ENCODE assay signal across 1 cellular context in the genomic region with DNA sequence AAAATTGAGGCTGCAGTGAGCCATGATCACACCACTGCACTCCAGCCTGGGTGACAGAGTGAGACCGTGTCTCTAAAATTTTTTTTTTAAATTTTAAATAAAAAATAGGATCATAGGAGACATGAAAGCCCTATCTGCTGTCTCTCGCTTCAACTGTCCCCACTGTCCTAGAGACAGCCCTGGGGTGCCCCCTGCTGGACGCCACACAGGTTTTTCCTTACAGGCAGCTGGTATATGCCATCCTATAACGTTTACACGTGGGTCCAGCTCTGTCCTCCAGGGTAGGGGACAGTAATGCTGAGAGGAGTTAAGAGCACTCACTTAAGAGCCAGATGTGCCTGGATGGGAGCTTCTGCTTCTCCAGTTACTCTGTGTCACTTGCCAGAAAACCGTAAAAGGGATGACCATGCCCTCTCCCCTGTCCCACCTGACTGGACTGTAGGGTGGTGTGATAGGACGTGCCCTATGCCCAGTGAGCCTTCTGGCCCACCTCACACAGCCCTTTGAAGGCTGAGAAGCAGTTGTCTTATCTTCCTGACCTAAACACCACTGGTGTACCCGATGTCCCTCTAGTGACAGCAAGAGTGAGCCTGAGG.
TF ChIP-seq lines count a peak whose summit lies in the region.

No MANE protein-coding gene starts in this region.

TF ChIP-seq in GM23338, 12 proteins besides CTCF, POLR2A, EP300 and RAD21:
- TF ChIP-seq, protein P1, sequence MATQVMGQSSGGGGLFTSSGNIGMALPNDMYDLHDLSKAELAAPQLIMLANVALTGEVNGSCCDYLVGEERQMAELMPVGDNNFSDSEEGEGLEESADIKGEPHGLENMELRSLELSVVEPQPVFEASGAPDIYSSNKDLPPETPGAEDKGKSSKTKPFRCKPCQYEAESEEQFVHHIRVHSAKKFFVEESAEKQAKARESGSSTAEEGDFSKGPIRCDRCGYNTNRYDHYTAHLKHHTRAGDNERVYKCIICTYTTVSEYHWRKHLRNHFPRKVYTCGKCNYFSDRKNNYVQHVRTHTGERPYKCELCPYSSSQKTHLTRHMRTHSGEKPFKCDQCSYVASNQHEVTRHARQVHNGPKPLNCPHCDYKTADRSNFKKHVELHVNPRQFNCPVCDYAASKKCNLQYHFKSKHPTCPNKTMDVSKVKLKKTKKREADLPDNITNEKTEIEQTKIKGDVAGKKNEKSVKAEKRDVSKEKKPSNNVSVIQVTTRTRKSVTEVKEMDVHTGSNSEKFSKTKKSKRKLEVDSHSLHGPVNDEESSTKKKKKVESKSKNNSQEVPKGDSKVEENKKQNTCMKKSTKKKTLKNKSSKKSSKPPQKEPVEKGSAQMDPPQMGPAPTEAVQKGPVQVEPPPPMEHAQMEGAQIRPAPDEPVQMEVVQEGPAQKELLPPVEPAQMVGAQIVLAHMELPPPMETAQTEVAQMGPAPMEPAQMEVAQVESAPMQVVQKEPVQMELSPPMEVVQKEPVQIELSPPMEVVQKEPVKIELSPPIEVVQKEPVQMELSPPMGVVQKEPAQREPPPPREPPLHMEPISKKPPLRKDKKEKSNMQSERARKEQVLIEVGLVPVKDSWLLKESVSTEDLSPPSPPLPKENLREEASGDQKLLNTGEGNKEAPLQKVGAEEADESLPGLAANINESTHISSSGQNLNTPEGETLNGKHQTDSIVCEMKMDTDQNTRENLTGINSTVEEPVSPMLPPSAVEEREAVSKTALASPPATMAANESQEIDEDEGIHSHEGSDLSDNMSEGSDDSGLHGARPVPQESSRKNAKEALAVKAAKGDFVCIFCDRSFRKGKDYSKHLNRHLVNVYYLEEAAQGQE (IDR thresholded peaks at IDR 0.05; ENCODE audit: unreplicated experiment), result no peak
- TF ChIP-seq, protein P2, sequence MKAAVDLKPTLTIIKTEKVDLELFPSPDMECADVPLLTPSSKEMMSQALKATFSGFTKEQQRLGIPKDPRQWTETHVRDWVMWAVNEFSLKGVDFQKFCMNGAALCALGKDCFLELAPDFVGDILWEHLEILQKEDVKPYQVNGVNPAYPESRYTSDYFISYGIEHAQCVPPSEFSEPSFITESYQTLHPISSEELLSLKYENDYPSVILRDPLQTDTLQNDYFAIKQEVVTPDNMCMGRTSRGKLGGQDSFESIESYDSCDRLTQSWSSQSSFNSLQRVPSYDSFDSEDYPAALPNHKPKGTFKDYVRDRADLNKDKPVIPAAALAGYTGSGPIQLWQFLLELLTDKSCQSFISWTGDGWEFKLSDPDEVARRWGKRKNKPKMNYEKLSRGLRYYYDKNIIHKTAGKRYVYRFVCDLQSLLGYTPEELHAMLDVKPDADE (IDR thresholded peaks at IDR 0.05), result no peak
- TF ChIP-seq CREB1 (CRISPR knock-in tag; IDR thresholded peaks at IDR 0.05; ENCODE audit: low read depth), result no peak
- no peak for TF ChIP-seq STAT1 (IDR thresholded peaks at IDR 0.05; ENCODE audit: unreplicated experiment)
- no peak for TF ChIP-seq POLR2AphosphoS5 (IDR thresholded peaks at IDR 0.05; ENCODE audit: low read depth)
- TF ChIP-seq EZH2 (IDR thresholded peaks at IDR 0.05; ENCODE audit: low read depth, unreplicated experiment), result no peak
- TF ChIP-seq NANOG (IDR thresholded peaks at IDR 0.05; ENCODE audit: borderline replicate concordance), result no peak
- TF ChIP-seq ZNF331 (CRISPR knock-in tag; IDR thresholded peaks at IDR 0.05; ENCODE audit: low read depth), result no peak
- no peak for TF ChIP-seq ZNF114 (CRISPR knock-in tag; IDR thresholded peaks at IDR 0.05)
- TF ChIP-seq, protein P3, sequence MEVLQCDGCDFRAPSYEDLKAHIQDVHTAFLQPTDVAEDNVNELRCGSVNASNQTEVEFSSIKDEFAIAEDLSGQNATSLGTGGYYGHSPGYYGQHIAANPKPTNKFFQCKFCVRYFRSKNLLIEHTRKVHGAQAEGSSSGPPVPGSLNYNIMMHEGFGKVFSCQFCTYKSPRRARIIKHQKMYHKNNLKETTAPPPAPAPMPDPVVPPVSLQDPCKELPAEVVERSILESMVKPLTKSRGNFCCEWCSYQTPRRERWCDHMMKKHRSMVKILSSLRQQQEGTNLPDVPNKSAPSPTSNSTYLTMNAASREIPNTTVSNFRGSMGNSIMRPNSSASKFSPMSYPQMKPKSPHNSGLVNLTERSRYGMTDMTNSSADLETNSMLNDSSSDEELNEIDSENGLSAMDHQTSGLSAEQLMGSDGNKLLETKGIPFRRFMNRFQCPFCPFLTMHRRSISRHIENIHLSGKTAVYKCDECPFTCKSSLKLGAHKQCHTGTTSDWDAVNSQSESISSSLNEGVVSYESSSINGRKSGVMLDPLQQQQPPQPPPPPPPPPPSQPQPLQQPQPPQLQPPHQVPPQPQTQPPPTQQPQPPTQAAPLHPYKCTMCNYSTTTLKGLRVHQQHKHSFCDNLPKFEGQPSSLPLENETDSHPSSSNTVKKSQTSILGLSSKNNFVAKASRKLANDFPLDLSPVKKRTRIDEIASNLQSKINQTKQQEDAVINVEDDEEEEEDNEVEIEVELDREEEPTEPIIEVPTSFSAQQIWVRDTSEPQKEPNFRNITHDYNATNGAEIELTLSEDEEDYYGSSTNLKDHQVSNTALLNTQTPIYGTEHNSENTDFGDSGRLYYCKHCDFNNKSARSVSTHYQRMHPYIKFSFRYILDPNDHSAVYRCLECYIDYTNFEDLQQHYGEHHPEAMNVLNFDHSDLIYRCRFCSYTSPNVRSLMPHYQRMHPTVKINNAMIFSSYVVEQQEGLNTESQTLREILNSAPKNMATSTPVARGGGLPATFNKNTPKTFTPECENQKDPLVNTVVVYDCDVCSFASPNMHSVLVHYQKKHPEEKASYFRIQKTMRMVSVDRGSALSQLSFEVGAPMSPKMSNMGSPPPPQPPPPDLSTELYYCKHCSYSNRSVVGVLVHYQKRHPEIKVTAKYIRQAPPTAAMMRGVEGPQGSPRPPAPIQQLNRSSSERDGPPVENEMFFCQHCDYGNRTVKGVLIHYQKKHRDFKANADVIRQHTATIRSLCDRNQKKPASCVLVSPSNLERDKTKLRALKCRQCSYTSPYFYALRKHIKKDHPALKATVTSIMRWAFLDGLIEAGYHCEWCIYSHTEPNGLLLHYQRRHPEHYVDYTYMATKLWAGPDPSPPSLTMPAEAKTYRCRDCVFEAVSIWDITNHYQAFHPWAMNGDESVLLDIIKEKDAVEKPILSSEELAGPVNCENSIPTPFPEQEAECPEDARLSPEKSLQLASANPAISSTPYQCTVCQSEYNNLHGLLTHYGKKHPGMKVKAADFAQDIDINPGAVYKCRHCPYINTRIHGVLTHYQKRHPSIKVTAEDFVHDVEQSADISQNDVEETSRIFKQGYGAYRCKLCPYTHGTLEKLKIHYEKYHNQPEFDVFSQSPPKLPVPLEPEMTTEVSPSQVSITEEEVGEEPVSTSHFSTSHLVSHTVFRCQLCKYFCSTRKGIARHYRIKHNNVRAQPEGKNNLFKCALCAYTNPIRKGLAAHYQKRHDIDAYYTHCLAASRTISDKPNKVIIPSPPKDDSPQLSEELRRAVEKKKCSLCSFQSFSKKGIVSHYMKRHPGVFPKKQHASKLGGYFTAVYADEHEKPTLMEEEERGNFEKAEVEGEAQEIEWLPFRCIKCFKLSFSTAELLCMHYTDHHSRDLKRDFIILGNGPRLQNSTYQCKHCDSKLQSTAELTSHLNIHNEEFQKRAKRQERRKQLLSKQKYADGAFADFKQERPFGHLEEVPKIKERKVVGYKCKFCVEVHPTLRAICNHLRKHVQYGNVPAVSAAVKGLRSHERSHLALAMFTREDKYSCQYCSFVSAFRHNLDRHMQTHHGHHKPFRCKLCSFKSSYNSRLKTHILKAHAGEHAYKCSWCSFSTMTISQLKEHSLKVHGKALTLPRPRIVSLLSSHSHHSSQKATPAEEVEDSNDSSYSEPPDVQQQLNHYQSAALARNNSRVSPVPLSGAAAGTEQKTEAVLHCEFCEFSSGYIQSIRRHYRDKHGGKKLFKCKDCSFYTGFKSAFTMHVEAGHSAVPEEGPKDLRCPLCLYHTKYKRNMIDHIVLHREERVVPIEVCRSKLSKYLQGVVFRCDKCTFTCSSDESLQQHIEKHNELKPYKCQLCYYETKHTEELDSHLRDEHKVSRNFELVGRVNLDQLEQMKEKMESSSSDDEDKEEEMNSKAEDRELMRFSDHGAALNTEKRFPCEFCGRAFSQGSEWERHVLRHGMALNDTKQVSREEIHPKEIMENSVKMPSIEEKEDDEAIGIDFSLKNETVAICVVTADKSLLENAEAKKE (CRISPR knock-in tag; IDR thresholded peaks at IDR 0.05), result no peak
